In genomic region chr10:10792681-10793080, GRCh38 we compare ENCODE assay signal across 9 cellular contexts.
A peak's percentile ranks its signal among the peaks of the same experiment; 100 is the strongest.
DNase-seq lines count a peak whose midpoint lies in the region; ATAC-seq and TF ChIP-seq lines count a peak whose summit lies in the region.
"Had no signal": no experiment of that assay in that cellular context is flagged by ENCODE, and none has a peak within 500 bp of the region (broad histone marks: within the 10 kb centered on the region; RNA-seq: fewer than 3 reads in every experiment).

No MANE protein-coding gene starts in this region.

- H3K9me3 Mint-ChIP-seq in brain = peaks cover 0 to 16% (median 4%) of the 10 kb centered on the region in 5 experiments
- H3K9me3 Mint-ChIP-seq in activated naive CD8-positive, alpha-beta T cell treated with anti-CD3 and anti-CD28 coated beads, Interleukin-2, amount 50 U/mL, for 24 hours = no peaks in the 10 kb centered on the region
- H3K9me3 Mint-ChIP-seq: activated T-helper 2 cell treated with anti-CD3 and anti-CD28 coated beads, Interferon-gamma antibody, Interleukin-2, Interleukin-4, amounts not matched to agents 10 μg/mL and 5 μg/mL and 100 μg/mL, durations not matched to agents 14 hours and 24 hours and 36 hours had no signal

- 15 to 18% methylated on average over 3 of the region's 3 CpGs for WGBS in heart right ventricle, 2 donors

- no peak for TF ChIP-seq CTCF in heart right ventricle (IDR thresholded peaks at IDR 0.05)
- no peak for TF ChIP-seq CTCF in brain (conservative IDR thresholded peaks at IDR 0.05)
- no peak for TF ChIP-seq CTCF in GM10248 (IDR thresholded peaks at IDR 0.05; ENCODE audit: control extremely low read depth, extremely low read depth, low read depth, missing control alignments)

- no peaks in the 10 kb centered on the region for H3K36me3 ChIP-seq in heart right ventricle

- peak overlapping the region; percentile 76 to 88 (median 81) for H3K27ac Mint-ChIP-seq in brain
- H3K27ac Mint-ChIP-seq in activated naive CD8-positive, alpha-beta T cell treated with anti-CD3 and anti-CD28 coated beads, Interleukin-2, amount 50 U/mL, for 24 hours = no peak overlapping the region
- H3K27ac Mint-ChIP-seq: activated T-helper 2 cell treated with anti-CD3 and anti-CD28 coated beads, Interferon-gamma antibody, Interleukin-2, Interleukin-4, amounts not matched to agents 10 μg/mL and 5 μg/mL and 100 μg/mL, durations not matched to agents 14 hours and 24 hours and 36 hours had no signal

- H3K4me3 Mint-ChIP-seq in brain = peak overlapping the region; percentile 19 to 64 (median 24)
- no peak overlapping the region for H3K4me3 Mint-ChIP-seq in activated naive CD8-positive, alpha-beta T cell treated with anti-CD3 and anti-CD28 coated beads, Interleukin-2, amount 50 U/mL, for 24 hours

- POLR2A ChIA-PET in GM10248 (lab: Yijun Ruan, JAX) = no interaction called here

- no peaks in the 10 kb centered on the region for H3K27me3 Mint-ChIP-seq in brain
- H3K27me3 Mint-ChIP-seq in activated naive CD8-positive, alpha-beta T cell treated with anti-CD3 and anti-CD28 coated beads, Interleukin-2, amount 50 U/mL, for 24 hours = peaks cover 18% of the 10 kb centered on the region

- no peaks in the 10 kb centered on the region for H3K9me3 ChIP-seq in heart right ventricle

- peaks cover 59% of the 10 kb centered on the region for H3K4me1 Mint-ChIP-seq in brain
- H3K4me1 Mint-ChIP-seq in activated naive CD8-positive, alpha-beta T cell treated with anti-CD3 and anti-CD28 coated beads, Interleukin-2, amount 50 U/mL, for 24 hours = no peaks in the 10 kb centered on the region

- CTCF ChIA-PET in GM10248 (lab: Yijun Ruan, JAX) = no interaction called here

- DNase-seq in heart right ventricle = peak in 1 of 2 donors; percentile 29
- no peak for DNase-seq in Right ventricle myocardium inferior (ENCODE audit: missing footprints)
- peak; percentile 35 for DNase-seq in inferior parietal cortex (ENCODE audit: extremely low spot score)
- no peak for DNase-seq in activated naive CD8-positive, alpha-beta T cell treated with anti-CD3 and anti-CD28 coated beads, Interleukin-2, amount 50 U/mL, for 24 hours
- no peak for DNase-seq in GM10248 (ENCODE audit: extremely low spot score)
- no peak for DNase-seq in T-helper 1 cell

- H3K36me3 Mint-ChIP-seq in brain = no peaks in the 10 kb centered on the region
- no peaks in the 10 kb centered on the region for H3K36me3 Mint-ChIP-seq in activated naive CD8-positive, alpha-beta T cell treated with anti-CD3 and anti-CD28 coated beads, Interleukin-2, amount 50 U/mL, for 24 hours (ENCODE audit: low read depth)

- intact Hi-C loops in heart right ventricle (cut with DNase I) (loop anchor here in 2 of 10 donors (10.0 kb wide), 3 partner anchors 82 to 242 kb away; no protein-coding TSS in a partner anchor), Right ventricle myocardium inferior (cut with DNase I) (loop anchor here (10.0 kb wide), 1 partner anchor 148 kb away; no protein-coding TSS in a partner anchor)

- H3K27me3 ChIP-seq in heart right ventricle = no peaks in the 10 kb centered on the region

- peak overlapping the region in 6 of 10 donors; percentile 36 to 71 (median 54) for H3K27ac ChIP-seq in heart right ventricle

- ATAC-seq in heart right ventricle = peak in 4 of 8 donors; percentile 35 to 82 (median 47)
- ATAC-seq in Right ventricle myocardium inferior = no peak
- ATAC-seq in activated naive CD8-positive, alpha-beta T cell treated with anti-CD3 and anti-CD28 coated beads, Interleukin-2, amount 50 U/mL, for 24 hours = no peak
- ATAC-seq in HG03039 (IDR thresholded peaks at IDR 0.05; ENCODE audit: unreplicated experiment) = no peak

- peaks cover 0 to 45% (median 32%) of the 10 kb centered on the region in 9 donors for H3K4me1 ChIP-seq in heart right ventricle

- H3K4me3 ChIP-seq in heart right ventricle = no peak overlapping the region
